ENCODE assay signal across 30 cellular contexts in the genomic region with DNA sequence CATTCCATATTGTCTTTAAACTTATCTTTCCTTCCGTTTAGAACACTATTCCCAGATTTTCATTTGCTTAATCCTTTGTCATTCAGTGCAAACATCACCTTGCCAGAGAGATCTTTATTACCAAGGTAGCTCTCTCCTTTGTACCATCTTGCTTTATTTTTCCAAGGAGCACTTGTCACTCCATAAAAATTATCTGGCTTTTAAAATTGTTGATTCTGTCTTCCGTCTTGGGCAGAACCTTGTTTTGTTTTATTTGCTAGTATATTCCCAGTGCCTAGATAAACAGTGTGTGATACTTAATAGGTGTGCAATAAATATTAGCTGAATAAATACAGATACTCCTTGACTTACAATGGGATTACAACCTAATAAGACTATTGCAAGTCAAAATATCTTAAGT.
A peak's percentile ranks its signal among the peaks of the same experiment; 100 is the strongest.
DNase-seq lines count a peak whose midpoint lies in the region; ATAC-seq, FAIRE-seq and TF ChIP-seq lines count a peak whose summit lies in the region.
"Had no signal": no experiment of that assay in that cellular context is flagged by ENCODE, and none has a peak within 500 bp of the region (broad histone marks: within the 10 kb centered on the region; RNA-seq: fewer than 3 reads in every experiment).

No MANE protein-coding gene starts in this region.

- TF ChIP-seq RAD21 in A549 (conservative IDR thresholded peaks at IDR 0.05 in 1 of 2, IDR thresholded peaks at IDR 0.05 in 1 of 2), result no peak

- no peak for DNase-seq in A549 (ENCODE audit: low read depth in 1 of 2, low spot score in 1 of 2)
- peak; percentile 97 for DNase-seq in LNCaP clone FGC (ENCODE audit: low read depth)
- DNase-seq: 8988T; ACHN; AML-193; BE2C; C1 segment of cervical spinal cord; Caco-2; Calu3; CD4-positive, alpha-beta memory T cell; CD4-positive, alpha-beta T cell; CD4-positive, CD25-positive, alpha-beta regulatory T cell; CD8-positive, alpha-beta memory T cell; CD8-positive, alpha-beta T cell; COR-L47; DMS 273 treated with DMSO at 0.1 percent for 48 hours; DMS153; DMS53; DMS79; DMS79 treated with DMSO at 0.1 percent for 48 hours; DND-41; EL had no signal

- no peak for TF ChIP-seq POLR2A in A549 (IDR thresholded peaks at IDR 0.05; ENCODE audit: low read length)

- H3K27ac ChIP-seq in A549, result no peak overlapping the region
- H3K27ac ChIP-seq: 22Rv1; BLaER1; BLaER1 treated with 17β-estradiol and CSF1 and Interleukin-3, amounts not matched to agents 10 nM and 100 nM; C4-2B had no signal

- peak; percentile 28 for FAIRE-seq in A549 (lab: Jason Lieb, UNC)
- FAIRE-seq: A204.1, D721Med had no signal

- H3K9me3 ChIP-seq in A549, result peaks cover 3% of the 10 kb centered on the region; the same call in 2 of the 3 replicates
- H3K9me3 ChIP-seq: BE2C had no signal

- CTCF ChIA-PET in A549 (lab: Yijun Ruan, JAX), result interaction anchor here (0.6 to 0.7 kb wide), 2 partner anchors 13 to 1856 kb away, joined by 3 read pairs; no protein-coding TSS in a partner anchor

- ATAC-seq in A549 (no peak), GM21381 (IDR thresholded peaks at IDR 0.05; ENCODE audit: unreplicated experiment) (no peak), HG03520 (IDR thresholded peaks at IDR 0.05; ENCODE audit: unreplicated experiment) (no peak)
- ATAC-seq: CD8-positive, alpha-beta T cell had no signal

- POLR2A ChIA-PET in A549 (lab: Yijun Ruan, JAX), result no interaction called here

- H3K4me3 ChIP-seq in A549 (no peak overlapping the region), LNCaP clone FGC (ENCODE audit: low read depth, low read length) (no peak overlapping the region)
- H3K4me3 ChIP-seq: BLaER1; BLaER1 treated with 17β-estradiol and CSF1 and Interleukin-3, amounts not matched to agents 10 nM and 100 nM had no signal

- no peak for TF ChIP-seq EP300 in A549 (IDR thresholded peaks at IDR 0.05)

- WGBS in A549 (ENCODE audit: missing lambda C conversion rate), result 1% methylated on average over 2 of the region's 2 CpGs

- TF ChIP-seq CTCF in A549 (IDR thresholded peaks at IDR 0.05) (no peak), LNCaP clone FGC (IDR thresholded peaks at IDR 0.05; ENCODE audit: control insufficient read depth, extremely low read depth, insufficient read depth) (no peak)

- no peaks in the 10 kb centered on the region for H3K4me1 ChIP-seq in A549
- H3K4me1 ChIP-seq: BE2C; BLaER1; BLaER1 treated with 17β-estradiol and CSF1 and Interleukin-3, amounts not matched to agents 10 nM and 100 nM; Caco-2 had no signal

- H3K4me2 ChIP-seq in A549, result no peak overlapping the region
- H3K4me2 ChIP-seq: BLaER1; BLaER1 treated with 17β-estradiol and CSF1 and Interleukin-3, amounts not matched to agents 10 nM and 100 nM had no signal

TF ChIP-seq in A549, 52 proteins besides CTCF, POLR2A, EP300 and RAD21:
- no peak for TF ChIP-seq KDM5A (IDR thresholded peaks at IDR 0.05)
- TF ChIP-seq RFX5 (IDR thresholded peaks at IDR 0.05), result no peak
- TF ChIP-seq HEYL (CRISPR knock-in tag; IDR thresholded peaks at IDR 0.05), result no peak
- TF ChIP-seq HDAC2 (IDR thresholded peaks at IDR 0.05), result no peak
- TF ChIP-seq CBX8 (IDR thresholded peaks at IDR 0.05), result no peak
- TF ChIP-seq BHLHE40 (IDR thresholded peaks at IDR 0.05; ENCODE audit: low read depth, low read length), result no peak
- TF ChIP-seq NR3C1 (IDR thresholded peaks at IDR 0.05), result no peak
- no peak for TF ChIP-seq ESRRA (IDR thresholded peaks at IDR 0.05; ENCODE audit: borderline replicate concordance, low read length)
- TF ChIP-seq PHF8 (IDR thresholded peaks at IDR 0.05; ENCODE audit: borderline replicate concordance, low read depth), result no peak
- TF ChIP-seq CHD2 (IDR thresholded peaks at IDR 0.05; ENCODE audit: low read length, partially characterized antibody), result no peak
- TF ChIP-seq FOSB (CRISPR knock-in tag; IDR thresholded peaks at IDR 0.05), result no peak
- TF ChIP-seq, protein P1, sequence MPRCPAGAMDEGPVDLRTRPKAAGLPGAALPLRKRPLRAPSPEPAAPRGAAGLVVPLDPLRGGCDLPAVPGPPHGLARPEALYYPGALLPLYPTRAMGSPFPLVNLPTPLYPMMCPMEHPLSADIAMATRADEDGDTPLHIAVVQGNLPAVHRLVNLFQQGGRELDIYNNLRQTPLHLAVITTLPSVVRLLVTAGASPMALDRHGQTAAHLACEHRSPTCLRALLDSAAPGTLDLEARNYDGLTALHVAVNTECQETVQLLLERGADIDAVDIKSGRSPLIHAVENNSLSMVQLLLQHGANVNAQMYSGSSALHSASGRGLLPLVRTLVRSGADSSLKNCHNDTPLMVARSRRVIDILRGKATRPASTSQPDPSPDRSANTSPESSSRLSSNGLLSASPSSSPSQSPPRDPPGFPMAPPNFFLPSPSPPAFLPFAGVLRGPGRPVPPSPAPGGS (IDR thresholded peaks at IDR 0.05), result no peak
- TF ChIP-seq JUNB (IDR thresholded peaks at IDR 0.05), result no peak
- TF ChIP-seq, protein P2, sequence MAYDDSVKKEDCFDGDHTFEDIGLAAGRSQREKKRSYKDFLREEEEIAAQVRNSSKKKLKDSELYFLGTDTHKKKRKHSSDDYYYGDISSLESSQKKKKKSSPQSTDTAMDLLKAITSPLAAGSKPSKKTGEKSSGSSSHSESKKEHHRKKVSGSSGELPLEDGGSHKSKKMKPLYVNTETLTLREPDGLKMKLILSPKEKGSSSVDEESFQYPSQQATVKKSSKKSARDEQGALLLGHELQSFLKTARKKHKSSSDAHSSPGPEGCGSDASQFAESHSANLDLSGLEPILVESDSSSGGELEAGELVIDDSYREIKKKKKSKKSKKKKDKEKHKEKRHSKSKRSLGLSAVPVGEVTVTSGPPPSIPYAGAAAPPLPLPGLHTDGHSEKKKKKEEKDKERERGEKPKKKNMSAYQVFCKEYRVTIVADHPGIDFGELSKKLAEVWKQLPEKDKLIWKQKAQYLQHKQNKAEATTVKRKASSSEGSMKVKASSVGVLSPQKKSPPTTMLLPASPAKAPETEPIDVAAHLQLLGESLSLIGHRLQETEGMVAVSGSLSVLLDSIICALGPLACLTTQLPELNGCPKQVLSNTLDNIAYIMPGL (CRISPR knock-in tag; IDR thresholded peaks at IDR 0.05; ENCODE audit: borderline replicate concordance), result no peak
- TF ChIP-seq ZFP36 (IDR thresholded peaks at IDR 0.05; ENCODE audit: borderline replicate concordance, partially characterized antibody), result no peak
- TF ChIP-seq EHMT2 (IDR thresholded peaks at IDR 0.05; ENCODE audit: low read depth), result no peak
- TF ChIP-seq CHD4 (IDR thresholded peaks at IDR 0.05; ENCODE audit: borderline replicate concordance), result no peak
